In the genomic region with DNA sequence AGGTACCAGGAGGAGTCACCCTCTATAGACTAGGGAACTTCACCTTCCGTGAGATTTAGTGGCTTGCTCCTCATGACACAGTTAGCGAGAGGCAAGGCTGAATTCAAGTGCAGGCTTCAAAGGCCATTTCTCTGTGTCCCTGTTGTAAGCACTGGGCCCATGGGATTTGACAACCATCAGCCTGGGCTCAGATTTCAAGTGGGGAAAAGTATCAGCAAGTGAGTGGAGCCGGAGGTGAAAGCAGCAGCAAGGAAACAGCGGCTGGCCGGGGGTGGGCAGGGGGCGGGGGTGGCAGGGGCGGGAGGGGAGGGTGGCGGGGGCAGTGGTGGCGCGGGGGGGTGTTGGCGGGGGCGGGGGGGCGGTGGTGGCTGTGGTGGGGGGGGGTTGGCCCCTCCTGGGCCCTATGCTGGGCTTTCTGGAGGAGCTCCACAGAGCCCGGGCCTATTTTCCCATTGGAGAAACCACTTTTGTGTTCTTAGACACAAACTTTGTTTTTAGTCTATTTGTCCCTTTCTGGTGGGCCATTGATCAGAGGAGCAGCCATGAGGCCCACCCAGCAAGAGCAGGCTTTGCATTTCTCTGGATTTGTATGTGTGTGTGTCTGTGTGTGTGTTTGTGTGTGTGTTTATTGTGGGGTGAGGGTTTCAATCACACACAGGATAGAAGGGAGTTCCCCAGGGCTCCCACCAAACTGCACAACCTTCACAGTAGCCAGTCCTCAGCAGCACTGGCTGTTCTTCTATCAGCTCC, we compare ENCODE assay signal across 1 cellular context.
TF ChIP-seq lines count a peak whose summit lies in the region.

No MANE protein-coding gene starts in this region.

TF ChIP-seq in HEK293, 187 proteins besides CTCF, POLR2A, EP300 and RAD21 (continued from another document):
- TF ChIP-seq, protein P1, sequence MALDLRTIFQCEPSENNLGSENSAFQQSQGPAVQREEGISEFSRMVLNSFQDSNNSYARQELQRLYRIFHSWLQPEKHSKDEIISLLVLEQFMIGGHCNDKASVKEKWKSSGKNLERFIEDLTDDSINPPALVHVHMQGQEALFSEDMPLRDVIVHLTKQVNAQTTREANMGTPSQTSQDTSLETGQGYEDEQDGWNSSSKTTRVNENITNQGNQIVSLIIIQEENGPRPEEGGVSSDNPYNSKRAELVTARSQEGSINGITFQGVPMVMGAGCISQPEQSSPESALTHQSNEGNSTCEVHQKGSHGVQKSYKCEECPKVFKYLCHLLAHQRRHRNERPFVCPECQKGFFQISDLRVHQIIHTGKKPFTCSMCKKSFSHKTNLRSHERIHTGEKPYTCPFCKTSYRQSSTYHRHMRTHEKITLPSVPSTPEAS (tag by site-specific recombination; IDR thresholded peaks at IDR 0.05) = peak; percentile 68; the same call in 1 of the 2 replicates
- no peak for TF ChIP-seq ZNF530 (tag by site-specific recombination; IDR thresholded peaks at IDR 0.05; ENCODE audit: low read depth)
- peak; percentile 35; the same call in 1 of the 2 replicates for TF ChIP-seq FEZF1 (tag by site-specific recombination; IDR thresholded peaks at IDR 0.05)
- no peak for TF ChIP-seq ZNF624 (tag by site-specific recombination; IDR thresholded peaks at IDR 0.05)
- 0 out of 2 replicates have a peak, but pooled peaks have one; percentile 31 for TF ChIP-seq ZEB2 (tag by site-specific recombination; IDR thresholded peaks at IDR 0.05)
- no peak for TF ChIP-seq ZNF548 (tag by site-specific recombination; IDR thresholded peaks at IDR 0.05)
- TF ChIP-seq ZNF510 (tag by site-specific recombination; IDR thresholded peaks at IDR 0.05; ENCODE audit: insufficient replicate concordance) = no peak
- no peak for TF ChIP-seq ZNF366 (tag by site-specific recombination; conservative IDR thresholded peaks at IDR 0.05)
- TF ChIP-seq ZNF560 (tag by site-specific recombination; IDR thresholded peaks at IDR 0.05; ENCODE audit: borderline replicate concordance) = no peak
- no peak for TF ChIP-seq ZNF280C (tag by site-specific recombination; IDR thresholded peaks at IDR 0.05)
- TF ChIP-seq ZNF202 (tag by site-specific recombination; IDR thresholded peaks at IDR 0.05; ENCODE audit: borderline replicate concordance) = no peak
- TF ChIP-seq ZNF600 (tag by site-specific recombination; IDR thresholded peaks at IDR 0.05) = no peak
- TF ChIP-seq YY2 (tag by site-specific recombination; IDR thresholded peaks at IDR 0.05) = no peak
- no peak for TF ChIP-seq GLIS2 (tag by site-specific recombination; IDR thresholded peaks at IDR 0.05)
- no peak for TF ChIP-seq ZNF518A (tag by site-specific recombination; conservative IDR thresholded peaks at IDR 0.05; ENCODE audit: low read depth)
- TF ChIP-seq ZNF561 (tag by site-specific recombination; IDR thresholded peaks at IDR 0.05; ENCODE audit: borderline replicate concordance) = 0 out of 2 replicates have a peak, but pooled peaks have one; percentile 28
- TF ChIP-seq ZNF48 (tag by site-specific recombination; IDR thresholded peaks at IDR 0.05) = no peak
- TF ChIP-seq KLF17 (tag by site-specific recombination; IDR thresholded peaks at IDR 0.05) = no peak
- TF ChIP-seq PRDM6 (tag by site-specific recombination; IDR thresholded peaks at IDR 0.05) = no peak
- no peak for TF ChIP-seq OSR2 (tag by site-specific recombination; IDR thresholded peaks at IDR 0.05)
- no peak for TF ChIP-seq GLIS1 (tag by site-specific recombination; IDR thresholded peaks at IDR 0.05)
- TF ChIP-seq ZNF214 (tag by site-specific recombination; IDR thresholded peaks at IDR 0.05; ENCODE audit: borderline replicate concordance) = no peak
- 0 out of 2 replicates have a peak, but pooled peaks have one; percentile 32 for TF ChIP-seq PRDM1 (tag by site-specific recombination; IDR thresholded peaks at IDR 0.05)
- TF ChIP-seq SCRT2 (tag by site-specific recombination; IDR thresholded peaks at IDR 0.05) = no peak
- TF ChIP-seq, protein P2, sequence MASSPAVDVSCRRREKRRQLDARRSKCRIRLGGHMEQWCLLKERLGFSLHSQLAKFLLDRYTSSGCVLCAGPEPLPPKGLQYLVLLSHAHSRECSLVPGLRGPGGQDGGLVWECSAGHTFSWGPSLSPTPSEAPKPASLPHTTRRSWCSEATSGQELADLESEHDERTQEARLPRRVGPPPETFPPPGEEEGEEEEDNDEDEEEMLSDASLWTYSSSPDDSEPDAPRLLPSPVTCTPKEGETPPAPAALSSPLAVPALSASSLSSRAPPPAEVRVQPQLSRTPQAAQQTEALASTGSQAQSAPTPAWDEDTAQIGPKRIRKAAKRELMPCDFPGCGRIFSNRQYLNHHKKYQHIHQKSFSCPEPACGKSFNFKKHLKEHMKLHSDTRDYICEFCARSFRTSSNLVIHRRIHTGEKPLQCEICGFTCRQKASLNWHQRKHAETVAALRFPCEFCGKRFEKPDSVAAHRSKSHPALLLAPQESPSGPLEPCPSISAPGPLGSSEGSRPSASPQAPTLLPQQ (tag by site-specific recombination; IDR thresholded peaks at IDR 0.05) = 0 out of 2 replicates have a peak, but pooled peaks have one; percentile 14
- no peak for TF ChIP-seq ZNF785 (tag by site-specific recombination; IDR thresholded peaks at IDR 0.05)
- TF ChIP-seq ZNF184 (tag by site-specific recombination; IDR thresholded peaks at IDR 0.05) = no peak
